ENCODE assay signal across 15 cellular contexts in the genomic region with DNA sequence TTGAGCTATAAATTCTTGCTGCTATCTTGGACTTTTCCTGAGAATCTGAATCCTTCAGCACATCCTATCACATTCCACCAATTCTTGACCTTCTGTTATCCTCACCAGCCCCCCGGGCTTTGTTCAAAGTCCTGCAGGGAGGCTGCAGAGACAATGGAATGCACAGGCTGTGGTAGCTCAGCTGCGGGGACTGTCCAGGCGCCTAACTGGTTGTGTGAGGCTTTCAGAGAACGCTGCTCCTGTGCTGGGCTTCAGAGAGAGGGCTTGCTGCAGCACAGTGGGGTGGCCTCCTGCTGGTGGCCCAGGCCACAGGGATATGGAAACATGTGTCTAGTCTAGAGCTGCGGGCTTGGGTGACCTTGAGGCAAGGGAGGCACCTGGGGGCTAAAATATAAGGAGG.
A peak's percentile ranks its signal among the peaks of the same experiment; 100 is the strongest.
DNase-seq lines count a peak whose midpoint lies in the region; ATAC-seq and TF ChIP-seq lines count a peak whose summit lies in the region.
"Had no signal": no experiment of that assay in that cellular context is flagged by ENCODE, and none has a peak within 500 bp of the region (broad histone marks: within the 10 kb centered on the region; RNA-seq: fewer than 3 reads in every experiment).

No MANE protein-coding gene starts in this region.

- H3K9me3 Mint-ChIP-seq in Caco-2 (ENCODE audit: unreplicated experiment) (no peaks in the 10 kb centered on the region), nephron progenitor cell (no peaks in the 10 kb centered on the region)
- H3K9me3 Mint-ChIP-seq: T-helper 1 cell treated with Interleukin-12 subunit alpha and Interleukin-12 subunit beta and Interleukin-4 antibody, amounts not matched to agents 30 μg/mL and 1 μg/mL, for 36 hours had no signal

- no TSS peak for BruUV-seq in Caco-2 (replicated peaks; lab: Mats Ljungman, UMichigan)

- H3K9me3 ChIP-seq in Caco-2 (no peaks in the 10 kb centered on the region), NT2/D1 (ENCODE audit: insufficient read depth, low read length) (no peaks in the 10 kb centered on the region), heart right ventricle (no peaks in the 10 kb centered on the region), SK-N-SH (no peaks in the 10 kb centered on the region)

- WGBS in heart right ventricle, 2 donors, result 16 to 18% methylated on average over 5 of the region's 5 CpGs
- WGBS in lower leg skin, 2 donors, result 62% methylated on average over 5 of the region's 5 CpGs
- 40% methylated on average over 5 of the region's 5 CpGs for WGBS in SK-N-SH (ENCODE audit: low lambda C conversion rate)

- H3K27ac ChIP-seq in heart right ventricle (peak overlapping the region in 6 of 10 donors; percentile 52 to 79 (median 62)), SK-N-SH (ENCODE audit: low read depth in 2 of 2, low read length in 1 of 2) (no peak overlapping the region)
- H3K27ac ChIP-seq: foreskin keratinocyte had no signal

- H3K4me3 ChIP-seq in Caco-2 (ENCODE audit: low read depth, low read length) (no peak overlapping the region), NT2/D1 (ENCODE audit: insufficient read length, low read depth) (no peak overlapping the region), heart right ventricle (no peak overlapping the region), lower leg skin (ENCODE audit: low read depth, poor library complexity, severe bottlenecking) (no peak overlapping the region), SK-N-SH (ENCODE audit: low read depth in 2 of 2, low read length in 1 of 2) (no peak overlapping the region)

- no peaks in the 10 kb centered on the region for H3K79me2 ChIP-seq in SK-N-SH (ENCODE audit: insufficient read depth)

- H3K36me3 Mint-ChIP-seq in Caco-2 (ENCODE audit: insufficient read depth, unreplicated experiment) (peaks cover 10% of the 10 kb centered on the region), nephron progenitor cell (ENCODE audit: low read depth) (no peaks in the 10 kb centered on the region)

- CTCF ChIA-PET in Caco-2 (lab: Charles Lee) (interaction anchor here (0.6 to 1.7 kb wide), 2 partner anchors 29 to 48 kb away, joined by 3 to 6 read pairs; no protein-coding TSS in a partner anchor), SK-N-SH (lab: Yijun Ruan, JAX) (no interaction called here)

- H3K27ac Mint-ChIP-seq in Caco-2 (ENCODE audit: unreplicated experiment), result peak overlapping the region; percentile 78
- H3K27ac Mint-ChIP-seq in nephron progenitor cell, result no peak overlapping the region
- H3K27ac Mint-ChIP-seq: T-helper 1 cell treated with Interleukin-12 subunit alpha and Interleukin-12 subunit beta and Interleukin-4 antibody, amounts not matched to agents 30 μg/mL and 1 μg/mL, for 36 hours had no signal

- H3K9ac ChIP-seq in NT2/D1 (ENCODE audit: insufficient read length, low read depth), result no peak overlapping the region
- H3K9ac ChIP-seq in SK-N-SH, result no peak overlapping the region

- peak in 6 of 8 donors; percentile 11 to 69 (median 50) for ATAC-seq in heart right ventricle
- ATAC-seq: activated CD4-positive, CD25-positive, alpha-beta regulatory T cell treated with anti-CD3 and anti-CD28 coated beads, Interleukin-2, amount 50 U/mL, for 24 hours; foreskin keratinocyte had no signal

- no peak overlapping the region for H2AFZ ChIP-seq in SK-N-SH (ENCODE audit: low read depth)

- H3K36me3 ChIP-seq in Caco-2 (ENCODE audit: control insufficient read depth, insufficient read depth, low read length) (no peaks in the 10 kb centered on the region), NT2/D1 (ENCODE audit: insufficient read depth, insufficient read length, low read length) (no peaks in the 10 kb centered on the region), heart right ventricle (no peaks in the 10 kb centered on the region), SK-N-SH (replicated peaks in 1 of 2; ENCODE audit: control insufficient read depth in 1 of 2, insufficient read depth in 2 of 2, low read length in 1 of 2) (no peaks in the 10 kb centered on the region)

- no peaks in the 10 kb centered on the region for H4K20me1 ChIP-seq in SK-N-SH (ENCODE audit: insufficient read depth)

- H3K4me2 ChIP-seq in SK-N-SH, result no peak overlapping the region

- H3K9me2 ChIP-seq in SK-N-SH, result no peaks in the 10 kb centered on the region

- POLR2A ChIA-PET in Caco-2 (lab: Charles Lee) (interaction anchor here (0.7 kb wide), 1 partner anchor 579 kb away, joined by 3 read pairs; no protein-coding TSS in a partner anchor), SK-N-SH (lab: Yijun Ruan, JAX) (no interaction called here)

- H3K4me1 ChIP-seq in Caco-2 (peaks cover 29% of the 10 kb centered on the region), NT2/D1 (ENCODE audit: insufficient read depth, insufficient read length) (peaks cover 5% of the 10 kb centered on the region), heart right ventricle (peaks cover 0 to 38% (median 10%) of the 10 kb centered on the region in 9 donors), SK-N-SH (ENCODE audit: control insufficient read depth in 1 of 2, insufficient read depth in 2 of 2, low read depth in 1 of 2, low read length in 1 of 2) (peaks cover 0 to 7% of the 10 kb centered on the region in 2 experiments; a peak in 1 of 4 replicates)
- H3K4me1 ChIP-seq: foreskin keratinocyte had no signal

- H3K27me3 Mint-ChIP-seq in Caco-2 (ENCODE audit: insufficient read depth, unreplicated experiment), result no peaks in the 10 kb centered on the region
- H3K27me3 Mint-ChIP-seq in nephron progenitor cell (ENCODE audit: low read depth, poor library complexity), result peaks cover 3% of the 10 kb centered on the region

- H3K27me3 ChIP-seq in Caco-2 (replicated peaks; ENCODE audit: control insufficient read depth, insufficient read depth, low read length) (no peaks in the 10 kb centered on the region), NT2/D1 (ENCODE audit: insufficient read depth, insufficient read length) (no peaks in the 10 kb centered on the region), heart right ventricle (no peaks in the 10 kb centered on the region), SK-N-SH (ENCODE audit: insufficient read depth) (no peaks in the 10 kb centered on the region)
- H3K27me3 ChIP-seq: foreskin keratinocyte had no signal

- no peak for TF ChIP-seq RAD21 in SK-N-SH (IDR thresholded peaks at IDR 0.05; ENCODE audit: low read length)

- TF ChIP-seq POLR2A in lower leg skin (IDR thresholded peaks at IDR 0.05), result no peak

- peak; percentile 90 to 96 for DNase-seq in Caco-2
- DNase-seq in NT2/D1 (ENCODE audit: low read depth, low spot score), result peak; percentile 60
- DNase-seq in heart right ventricle, result peak; percentile 16 to 19
- DNase-seq in nephron progenitor cell, result peak; percentile 40
- no peak for DNase-seq in NCI-H2029 treated with DMSO at 0.1 percent for 48 hours (lab: John Stamatoyannopoulos, UW)
- no peak for DNase-seq in COLO829 (ENCODE audit: low spot score)
- no peak for DNase-seq in lower leg skin (ENCODE audit: low spot score in 2 of 2)
- DNase-seq in SK-N-SH, result no peak
- DNase-seq: activated naive CD4-positive, alpha-beta T cell treated with Interleukin-2 at 50 U/mL for 16 hours; foreskin keratinocyte; NCI-H187; NCI-H526 treated with DMSO at 0.1 percent for 48 hours; stimulated activated CD4-positive, alpha-beta T cell treated with anti-CD3 and anti-CD28 coated beads, Interleukin-15, amount 100 ng/mL, for 24 hours had no signal

- intact Hi-C loops in Caco-2 (cut with micrococcal nuclease; ENCODE audit: unreplicated experiment) (loop anchor here (1.0 to 2.0 kb wide), 3 partner anchors 29 to 196 kb away; a partner anchor contains a TSS), heart right ventricle (cut with DNase I) (loop anchor here in 2 of 10 donors (10.0 kb wide), 2 partner anchors 152 to 428 kb away; no protein-coding TSS in a partner anchor), lower leg skin (cut with DNase I; ENCODE audit: low total_unique reads) (no loop called here)

- no peak for TF ChIP-seq EP300 in SK-N-SH (IDR thresholded peaks at IDR 0.05; ENCODE audit: borderline replicate concordance in 1 of 2, low read depth in 1 of 2, low read length in 1 of 2)

- H3K4me3 Mint-ChIP-seq in Caco-2 (ENCODE audit: unreplicated experiment) (peak overlapping the region; percentile 42), nephron progenitor cell (no peak overlapping the region)
- H3K4me3 Mint-ChIP-seq: T-helper 1 cell treated with Interleukin-12 subunit alpha and Interleukin-12 subunit beta and Interleukin-4 antibody, amounts not matched to agents 30 μg/mL and 1 μg/mL, for 36 hours had no signal

- H3F3A ChIP-seq in SK-N-SH (replicated peaks; ENCODE audit: insufficient read depth), result no peaks in the 10 kb centered on the region

- peaks cover 30% of the 10 kb centered on the region for H3K4me1 Mint-ChIP-seq in Caco-2 (ENCODE audit: low read depth, unreplicated experiment)
- H3K4me1 Mint-ChIP-seq in nephron progenitor cell, result peaks cover 36% of the 10 kb centered on the region

- TF ChIP-seq CTCF in Caco-2 (IDR thresholded peaks at IDR 0.05; ENCODE audit: insufficient read depth in 1 of 2, low read depth in 1 of 2, low read length in 1 of 2, severe bottlenecking in 1 of 2, unreplicated experiment in 1 of 2) (peak; percentile 49 to 53), heart right ventricle (IDR thresholded peaks at IDR 0.05) (peak in 3 of 9 donors; percentile 12 to 24 (median 16)), nephron progenitor cell (IDR thresholded peaks at IDR 0.05) (no peak), lower leg skin (IDR thresholded peaks at IDR 0.05) (no peak), SK-N-SH (IDR thresholded peaks at IDR 0.05) (no peak)

TF ChIP-seq in SK-N-SH, 30 proteins besides CTCF, POLR2A, EP300 and RAD21 (continues in another document):
- TF ChIP-seq TAF1 (IDR thresholded peaks at IDR 0.05; ENCODE audit: borderline replicate concordance, low read depth, low read length), result no peak
- no peak for TF ChIP-seq MEF2A (IDR thresholded peaks at IDR 0.05; ENCODE audit: borderline replicate concordance, low read depth)
- no peak for TF ChIP-seq MXI1 (IDR thresholded peaks at IDR 0.05; ENCODE audit: low read depth, low read length)
- no peak for TF ChIP-seq FOXJ3 (CRISPR knock-in tag; IDR thresholded peaks at IDR 0.05)
- TF ChIP-seq POLR2AphosphoS5 (IDR thresholded peaks at IDR 0.05; ENCODE audit: low read depth, low read length), result no peak

Comparison
In these comparisons a context has a peak if more than half of its experiments do, and no peak if none do; other contexts are left out.
1. DNase-seq: peak in Caco-2 (2 of 2), NT2/D1 (single experiment), heart right ventricle (2 of 2) and nephron progenitor cell (single experiment); none in NCI-H2029 treated with DMSO at 0.1 percent for 48 hours (single experiment), COLO829 (single experiment), lower leg skin (0 of 2) and SK-N-SH (single experiment).
2. CTCF ChIP-seq: peak in Caco-2 (2 of 2); none in nephron progenitor cell (single experiment), lower leg skin (0 of 3) and SK-N-SH (single experiment).
3. H3K27ac ChIP-seq: peak in heart right ventricle (6 of 10); none in SK-N-SH (0 of 2).